Comparison of ENCODE assay signal across 22 cellular contexts in genomic region chr20:23403721-23404120, GRCh38. TPM values are rescaled to one million over a fixed set of nuclear protein-coding genes. Genes with fewer than 3 reads are reported as not detected.
DNase-seq lines count a peak whose midpoint lies in the region; ATAC-seq, FAIRE-seq and TF ChIP-seq lines count a peak whose summit lies in the region.
"Had no signal": no experiment of that assay in that cellular context is flagged by ENCODE, and none has a peak within 500 bp of the region (broad histone marks: within the 10 kb centered on the region; RNA-seq: fewer than 3 reads in every experiment).

No MANE protein-coding gene starts in this region.

- no peaks in the 10 kb centered on the region for H3K9me2 ChIP-seq in hepatocyte (replicated peaks; ENCODE audit: insufficient read depth)

- 43% methylated on average over 4 of the region's 4 CpGs for WGBS in hepatocyte (ENCODE audit: low lambda C conversion rate, missing lambda C conversion rate)

- FAIRE-seq in bronchial epithelial cell (lab: Jason Lieb, UNC), result peak; percentile 23
- FAIRE-seq: A549, H1 had no signal

- no peak overlapping the region for H2AFZ ChIP-seq in hepatocyte

- H3K27ac Mint-ChIP-seq in T-helper 17 cell, result peak overlapping the region; percentile 32

- no peak overlapping the region for H3K4me3 ChIP-seq in bronchial epithelial cell (ENCODE audit: low read depth, low read length)
- no peak overlapping the region for H3K4me3 ChIP-seq in hepatocyte
- H3K4me3 ChIP-seq: A549 had no signal

- no peak for DNase-seq in T-helper 17 cell
- DNase-seq in bronchial epithelial cell (ENCODE audit: low read depth), result no peak
- peak; percentile 22 for DNase-seq in hepatocyte (ENCODE audit: low spot score)
- DNase-seq in foreskin melanocyte, result no peak
- DNase-seq in NCI-H1092 (lab: John Stamatoyannopoulos, UW), result no peak
- DNase-seq: CD4-positive, CD25-positive, alpha-beta regulatory T cell; GF-D8; Karpas-422; MV-4-11; NCI-H1417; NCI-H1694 treated with DMSO at 0.1 percent for 48 hours; NCI-H446 treated with DMSO at 0.1 percent for 48 hours; NCI-H526 treated with DMSO at 0.1 percent for 48 hours; OCI-M1; Right ventricle myocardium superior had no signal

- peaks cover 5% of the 10 kb centered on the region for H3K36me3 ChIP-seq in bronchial epithelial cell (ENCODE audit: control insufficient read depth, insufficient read depth, low read length)
- no peaks in the 10 kb centered on the region for H3K36me3 ChIP-seq in hepatocyte (replicated peaks; ENCODE audit: insufficient read depth, low read depth)

- peaks cover 7% of the 10 kb centered on the region for H4K20me1 ChIP-seq in hepatocyte (ENCODE audit: insufficient read depth, poor library complexity, severe bottlenecking)

- no peak overlapping the region for H3K4me3 Mint-ChIP-seq in T-helper 17 cell
- H3K4me3 Mint-ChIP-seq: CD4-positive, CD25-positive, alpha-beta regulatory T cell had no signal

- ATAC-seq in T-helper 17 cell (no peak), HG02840 (IDR thresholded peaks at IDR 0.05; ENCODE audit: low FRiP score, unreplicated experiment) (no peak)

- peaks cover 3% of the 10 kb centered on the region for H3K36me3 Mint-ChIP-seq in T-helper 17 cell (ENCODE audit: low read depth)

- H3K4me1 ChIP-seq in hepatocyte (ENCODE audit: insufficient read depth), result peaks cover 5% of the 10 kb centered on the region
- H3K4me1 ChIP-seq: A549 had no signal

- H3K27me3 Mint-ChIP-seq in T-helper 17 cell, result no peaks in the 10 kb centered on the region
- H3K27me3 Mint-ChIP-seq: CD4-positive, CD25-positive, alpha-beta regulatory T cell had no signal

- peaks cover 29% of the 10 kb centered on the region for H3K4me1 Mint-ChIP-seq in T-helper 17 cell

- TF ChIP-seq CTCF in bronchial epithelial cell (IDR thresholded peaks at IDR 0.05; ENCODE audit: insufficient read depth, low read length, severe bottlenecking) (no peak), hepatocyte (IDR thresholded peaks at IDR 0.05; ENCODE audit: poor library complexity) (no peak)

- H3K79me2 ChIP-seq in hepatocyte, result peaks cover 72% of the 10 kb centered on the region

- no peaks in the 10 kb centered on the region for H3K9me3 ChIP-seq in T-helper 17 cell (ENCODE audit: control insufficient read depth, low read length, poor library complexity, severe bottlenecking)
- H3K9me3 ChIP-seq in hepatocyte (ENCODE audit: low read depth), result no peaks in the 10 kb centered on the region
- H3K9me3 ChIP-seq: A549 had no signal

- no peaks in the 10 kb centered on the region for H3K27me3 ChIP-seq in bronchial epithelial cell (ENCODE audit: control insufficient read depth, insufficient read depth, low read length)
- H3K27me3 ChIP-seq in hepatocyte, result no peaks in the 10 kb centered on the region

- no peak overlapping the region for H3K27ac ChIP-seq in hepatocyte
- H3K27ac ChIP-seq: A549 had no signal

- peak overlapping the region; percentile 33 for H3K4me2 ChIP-seq in hepatocyte
- H3K4me2 ChIP-seq: A549 had no signal

RNA-seq across cellular contexts. Expression of gene NAPB, which starts 17.6 kb away (rescaled TPM):
- total RNA-seq in T-helper 17 cell (10 to 100 TPM in 1 of 2 donors, 1 to 10 TPM in 1; 8.5 to 12.3 TPM), bronchial epithelial cell (9.9 and 10.8 TPM in 2 replicates), hepatocyte (7.3 and 11.2 TPM in 2 replicates)
- 7.3 and 11.9 TPM in 2 replicates for polyA plus RNA-seq in hepatocyte

RNA-seq across cellular contexts. Expression of gene CSTL1, which starts 35.8 kb away (rescaled TPM):
- total RNA-seq in T-helper 17 cell, result not detected
- total RNA-seq in bronchial epithelial cell, result not detected in 2 replicates
- not detected in 2 replicates for total RNA-seq in hepatocyte
- polyA plus RNA-seq in hepatocyte, result not detected in 2 replicates
- total RNA-seq: CD4-positive, CD25-positive, alpha-beta regulatory T cell; H1; M059J; Right ventricle myocardium superior; RPMI7951; SK-MEL-5 had no signal
- polyA plus RNA-seq: A549; BJ; CD4-positive, CD25-positive, alpha-beta regulatory T cell; H1 had no signal

RNA-seq across cellular contexts. Expression of gene GZF1, which starts 41.7 kb away (rescaled TPM):
- total RNA-seq in T-helper 17 cell (10 to 100 TPM; 27.7 to 28.5 TPM), bronchial epithelial cell (16.6 and 28.0 TPM in 2 replicates), hepatocyte (15.5 and 17.8 TPM in 2 replicates)
- 7.4 and 8.8 TPM in 2 replicates for polyA plus RNA-seq in hepatocyte

RNA-seq across cellular contexts. Expression of gene CST11, which starts 49.0 kb away (rescaled TPM):
- not detected for total RNA-seq in T-helper 17 cell
- not detected in 2 replicates for total RNA-seq in bronchial epithelial cell
- total RNA-seq in hepatocyte, result not detected in 2 replicates
- polyA plus RNA-seq in hepatocyte, result not detected in 2 replicates
- total RNA-seq: CD4-positive, CD25-positive, alpha-beta regulatory T cell; H1; M059J; Right ventricle myocardium superior; RPMI7951; SK-MEL-5 had no signal
- polyA plus RNA-seq: A549; BJ; CD4-positive, CD25-positive, alpha-beta regulatory T cell had no signal

RNA-seq across cellular contexts. Expression of gene NXT1, which starts 53.1 kb away (rescaled TPM):
- 10 to 100 TPM; 77.5 to 77.6 TPM for total RNA-seq in T-helper 17 cell
- 38.5 and 61.9 TPM in 2 replicates for total RNA-seq in bronchial epithelial cell
- 29.7 and 30.9 TPM in 2 replicates for total RNA-seq in hepatocyte
- polyA plus RNA-seq in hepatocyte, result 36.3 and 38.1 TPM in 2 replicates
